ENCODE assay signal across 1 cellular context in genomic region chr2:154470386-154470785, GRCh38.
TF ChIP-seq lines count a peak whose summit lies in the region.

No MANE protein-coding gene starts in this region.

TF ChIP-seq in H1, 55 proteins besides CTCF, POLR2A, EP300 and RAD21 (continued from another document):
- TF ChIP-seq CHD7 (IDR thresholded peaks at IDR 0.05; ENCODE audit: insufficient replicate concordance, low read length) (no peak), SIN3A (conservative IDR thresholded peaks at IDR 0.05 in 1 of 2, IDR thresholded peaks at IDR 0.05 in 1 of 2; ENCODE audit: low read depth in 1 of 2, low read length in 2 of 2) (no peak), JUND (IDR thresholded peaks at IDR 0.05; ENCODE audit: low read length) (no peak), SIRT6 (IDR thresholded peaks at IDR 0.05; ENCODE audit: low read length) (no peak)
TF ChIP-seq in H1: peak in this region for 0.
